Comparison of ENCODE assay signal across 1 cellular context in genomic region chr14:94341654-94342333, GRCh38.
TF ChIP-seq lines count a peak whose summit lies in the region.

No MANE protein-coding gene starts in this region.

TF ChIP-seq in A549, 52 proteins besides CTCF, POLR2A, EP300 and RAD21:
- TF ChIP-seq HDAC2 (IDR thresholded peaks at IDR 0.05) = no peak
TF ChIP-seq in A549: peak in this region for 0.
